18 cellular contexts compared by ENCODE assay signal in the genomic region with DNA sequence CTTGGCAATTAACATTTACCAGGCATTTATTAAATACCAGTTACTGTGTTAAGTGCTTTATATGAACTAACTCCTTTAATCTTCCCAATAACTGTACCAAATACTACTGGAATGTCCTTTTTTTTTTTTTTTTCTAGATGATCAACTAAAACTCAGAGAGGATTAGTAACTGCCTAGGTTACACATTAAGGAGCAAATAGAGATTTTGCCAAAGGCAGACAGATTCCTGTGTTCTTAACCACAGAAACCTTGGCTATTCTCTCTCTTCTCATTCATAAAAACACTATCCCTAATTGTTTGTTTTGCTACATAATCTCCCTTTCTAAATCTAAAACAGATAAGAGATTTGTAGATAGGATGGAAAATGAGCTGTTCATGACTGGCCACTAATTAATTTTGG. TPM values are rescaled to one million over a fixed set of nuclear protein-coding genes. Genes with fewer than 3 reads are reported as not detected.
DNase-seq lines count a peak whose midpoint lies in the region; ATAC-seq and TF ChIP-seq lines count a peak whose summit lies in the region.
"Had no signal": no experiment of that assay in that cellular context is flagged by ENCODE, and none has a peak within 500 bp of the region (broad histone marks: within the 10 kb centered on the region; RNA-seq: fewer than 3 reads in every experiment).

No MANE protein-coding gene starts in this region.

- peaks cover 42% of the 10 kb centered on the region for H3K36me3 Mint-ChIP-seq in endodermal cell (ENCODE audit: low read depth)
- H3K36me3 Mint-ChIP-seq in activated CD4-positive, alpha-beta T cell treated with anti-CD3 and anti-CD28 coated beads, Interleukin-2, amount 10 ng/mL, durations not matched to agents 24 days and 14 days (ENCODE audit: low read depth), result peaks cover 48% of the 10 kb centered on the region
- H3K36me3 Mint-ChIP-seq in activated naive CD4-positive, alpha-beta T cell treated with anti-CD3 and anti-CD28 coated beads for 36 hours (ENCODE audit: low read depth), result peaks cover 23% of the 10 kb centered on the region

- H3K4me3 Mint-ChIP-seq in endodermal cell, result no peak overlapping the region
- no peak overlapping the region for H3K4me3 Mint-ChIP-seq in activated CD4-positive, alpha-beta T cell treated with anti-CD3 and anti-CD28 coated beads, Interleukin-2, amount 10 ng/mL, durations not matched to agents 24 days and 14 days
- H3K4me3 Mint-ChIP-seq in activated naive CD4-positive, alpha-beta T cell treated with anti-CD3 and anti-CD28 coated beads for 36 hours, result no peak overlapping the region
- H3K4me3 Mint-ChIP-seq: CD4-positive, alpha-beta T cell; H9 had no signal

- in situ Hi-C loops in Caki2 (cut with HindIII; ENCODE audit: low pct_unique_long_range_greater_than_20kb, low sequenced_read_pairs), result no loop called here

- CTCF ChIA-PET in activated naive CD4-positive, alpha-beta T cell treated with anti-CD3 and anti-CD28 coated beads for 36 hours (lab: Charles Lee), result no interaction called here

- peaks cover 21% of the 10 kb centered on the region for H3K4me1 Mint-ChIP-seq in endodermal cell
- peaks cover 10% of the 10 kb centered on the region for H3K4me1 Mint-ChIP-seq in activated CD4-positive, alpha-beta T cell treated with anti-CD3 and anti-CD28 coated beads, Interleukin-2, amount 10 ng/mL, durations not matched to agents 24 days and 14 days
- peaks cover 2% of the 10 kb centered on the region for H3K4me1 Mint-ChIP-seq in activated naive CD4-positive, alpha-beta T cell treated with anti-CD3 and anti-CD28 coated beads for 36 hours (ENCODE audit: low read depth)
- H3K4me1 Mint-ChIP-seq: H9 had no signal

- no peaks in the 10 kb centered on the region for H3K27me3 Mint-ChIP-seq in endodermal cell (ENCODE audit: insufficient read depth)
- no peaks in the 10 kb centered on the region for H3K27me3 Mint-ChIP-seq in activated CD4-positive, alpha-beta T cell treated with anti-CD3 and anti-CD28 coated beads, Interleukin-2, amount 10 ng/mL, durations not matched to agents 24 days and 14 days
- H3K27me3 Mint-ChIP-seq in activated naive CD4-positive, alpha-beta T cell treated with anti-CD3 and anti-CD28 coated beads for 36 hours (ENCODE audit: low read depth), result no peaks in the 10 kb centered on the region
- H3K27me3 Mint-ChIP-seq: CD4-positive, alpha-beta T cell had no signal

- no peaks in the 10 kb centered on the region for H3K9me3 Mint-ChIP-seq in endodermal cell
- H3K9me3 Mint-ChIP-seq in activated CD4-positive, alpha-beta T cell treated with anti-CD3 and anti-CD28 coated beads, Interleukin-2, amount 10 ng/mL, durations not matched to agents 24 days and 14 days, result no peaks in the 10 kb centered on the region
- no peaks in the 10 kb centered on the region for H3K9me3 Mint-ChIP-seq in activated naive CD4-positive, alpha-beta T cell treated with anti-CD3 and anti-CD28 coated beads for 36 hours
- H3K9me3 Mint-ChIP-seq: CD4-positive, alpha-beta T cell; H9 had no signal

- no peak for TF ChIP-seq CTCF in endodermal cell (conservative IDR thresholded peaks at IDR 0.05)

- intact Hi-C loops in activated CD4-positive, alpha-beta T cell treated with anti-CD3 and anti-CD28 coated beads, Interleukin-2, amount 10 ng/mL, durations not matched to agents 24 days and 14 days (cut with micrococcal nuclease), result no loop called here
- intact Hi-C loops in activated naive CD4-positive, alpha-beta T cell treated with anti-CD3 and anti-CD28 coated beads for 36 hours (cut with micrococcal nuclease), result no loop called here

- H3K9me3 ChIP-seq in endodermal cell (ENCODE audit: control insufficient read depth, low read length), result no peaks in the 10 kb centered on the region
- H3K9me3 ChIP-seq: Caco-2 had no signal

- peak; percentile 41 for DNase-seq in Caki2 (ENCODE audit: low read depth)
- no peak for DNase-seq in endodermal cell
- DNase-seq in kidney tubule cell (ENCODE audit: low spot score), result peak; percentile 46
- no peak for DNase-seq in activated CD4-positive, alpha-beta T cell treated with anti-CD3 and anti-CD28 coated beads, Interleukin-2, amount 10 ng/mL, durations not matched to agents 24 days and 14 days
- DNase-seq in activated naive CD4-positive, alpha-beta T cell treated with anti-CD3 and anti-CD28 coated beads for 36 hours, result no peak
- DNase-seq in inferior parietal cortex (ENCODE audit: extremely low spot score), result no peak
- DNase-seq: AML-193; CD4-positive, alpha-beta T cell; DMS153; DMS79; GF-D8; H9 had no signal

- peak overlapping the region; percentile 44 for H3K4me3 ChIP-seq in endodermal cell (ENCODE audit: low read length)

- H3K36me3 ChIP-seq in endodermal cell (ENCODE audit: control insufficient read depth, insufficient read depth, low read length), result peaks cover 66% of the 10 kb centered on the region

- no peak overlapping the region for H3K27ac ChIP-seq in endodermal cell (ENCODE audit: low read depth, low read length)
- H3K27ac ChIP-seq: C4-2B, HL-60 had no signal

- no peak for ATAC-seq in HG03159 (IDR thresholded peaks at IDR 0.05; ENCODE audit: unreplicated experiment)

- H3K27ac Mint-ChIP-seq in endodermal cell, result peak overlapping the region; percentile 75
- no peak overlapping the region for H3K27ac Mint-ChIP-seq in activated CD4-positive, alpha-beta T cell treated with anti-CD3 and anti-CD28 coated beads, Interleukin-2, amount 10 ng/mL, durations not matched to agents 24 days and 14 days
- H3K27ac Mint-ChIP-seq in activated naive CD4-positive, alpha-beta T cell treated with anti-CD3 and anti-CD28 coated beads for 36 hours, result no peak overlapping the region
- H3K27ac Mint-ChIP-seq: CD4-positive, alpha-beta T cell; H9 had no signal

- H3K4me1 ChIP-seq in endodermal cell (ENCODE audit: control insufficient read depth, insufficient read depth, low read length), result peaks cover 3% of the 10 kb centered on the region

- H3K9ac ChIP-seq in endodermal cell (ENCODE audit: extremely low read depth, low read length, poor library complexity, severe bottlenecking), result peak overlapping the region; percentile 1

- H3K27me3 ChIP-seq in endodermal cell (ENCODE audit: control insufficient read depth, insufficient read depth, low read length, poor library complexity, severe bottlenecking), result no peaks in the 10 kb centered on the region

RNA-seq across cellular contexts. Expression of gene DHX57, which starts 13.3 kb away (rescaled TPM):
- total RNA-seq in Caki2 (2014; rRNA removed; shearing (Covaris generic); ENCODE audit: low replicate concordance), result 10.7 and 17.0 TPM in 2 replicates
- 10 to 100 TPM; 35.4 to 45.7 TPM for total RNA-seq in endodermal cell
- polyA plus RNA-seq in endodermal cell (2013, experiment 1 of 2), result 27.5 TPM
- 26.8 TPM for polyA plus RNA-seq in endodermal cell (2013, experiment 2 of 2)
- total RNA-seq in activated CD4-positive, alpha-beta T cell treated with anti-CD3 and anti-CD28 coated beads, Interleukin-2, amount 10 ng/mL, durations not matched to agents 24 days and 14 days, result 21.0 and 24.3 TPM in 2 replicates
- 10 to 100 TPM; 10.8 to 12.5 TPM for total RNA-seq in activated naive CD4-positive, alpha-beta T cell treated with anti-CD3 and anti-CD28 coated beads for 36 hours

RNA-seq across cellular contexts. Expression of gene MORN2, which starts 13.3 kb away (rescaled TPM):
- total RNA-seq in Caki2 (2014; rRNA removed; shearing (Covaris generic); ENCODE audit: low replicate concordance), result 36.4 and 41.2 TPM in 2 replicates
- 10 to 100 TPM; 13.7 to 27.5 TPM for total RNA-seq in endodermal cell
- 21.1 TPM for polyA plus RNA-seq in endodermal cell (2013, experiment 1 of 2)
- 25.7 TPM for polyA plus RNA-seq in endodermal cell (2013, experiment 2 of 2)
- total RNA-seq in activated CD4-positive, alpha-beta T cell treated with anti-CD3 and anti-CD28 coated beads, Interleukin-2, amount 10 ng/mL, durations not matched to agents 24 days and 14 days, result 4.9 and 5.9 TPM in 2 replicates
- 1 to 10 TPM; 5.1 to 6.2 TPM for total RNA-seq in activated naive CD4-positive, alpha-beta T cell treated with anti-CD3 and anti-CD28 coated beads for 36 hours

RNA-seq across cellular contexts. Expression of gene ARHGEF33, which starts 27.2 kb away (rescaled TPM):
- total RNA-seq in Caki2 (2014; rRNA removed; shearing (Covaris generic); ENCODE audit: low replicate concordance), result not detected in 2 replicates
- under 1 TPM; 0.57 to 1.00 TPM for total RNA-seq in endodermal cell
- polyA plus RNA-seq in endodermal cell (2013, experiment 1 of 2), result 0.75 TPM
- 0.75 TPM for polyA plus RNA-seq in endodermal cell (2013, experiment 2 of 2)
- 0.09 TPM in 1 of 2 replicates, not detected in the other for total RNA-seq in activated CD4-positive, alpha-beta T cell treated with anti-CD3 and anti-CD28 coated beads, Interleukin-2, amount 10 ng/mL, durations not matched to agents 24 days and 14 days
- not detected for total RNA-seq in activated naive CD4-positive, alpha-beta T cell treated with anti-CD3 and anti-CD28 coated beads for 36 hours
- total RNA-seq: Caco-2; CD4-positive, alpha-beta T cell; Daoy; HT1080 had no signal

Comparison
In these comparisons a context has a peak if more than half of its experiments do, and no peak if none do; other contexts are left out.
1. DNase-seq: peak in Caki2 (single experiment) and kidney tubule cell (single experiment); none in endodermal cell (single experiment), activated CD4-positive, alpha-beta T cell treated with anti-CD3 and anti-CD28 coated beads, Interleukin-2, amount 10 ng/mL, durations not matched to agents 24 days and 14 days (single experiment), activated naive CD4-positive, alpha-beta T cell treated with anti-CD3 and anti-CD28 coated beads for 36 hours (single experiment) and inferior parietal cortex (single experiment).